Comparison of ENCODE assay signal across 8 cellular contexts in the genomic region with DNA sequence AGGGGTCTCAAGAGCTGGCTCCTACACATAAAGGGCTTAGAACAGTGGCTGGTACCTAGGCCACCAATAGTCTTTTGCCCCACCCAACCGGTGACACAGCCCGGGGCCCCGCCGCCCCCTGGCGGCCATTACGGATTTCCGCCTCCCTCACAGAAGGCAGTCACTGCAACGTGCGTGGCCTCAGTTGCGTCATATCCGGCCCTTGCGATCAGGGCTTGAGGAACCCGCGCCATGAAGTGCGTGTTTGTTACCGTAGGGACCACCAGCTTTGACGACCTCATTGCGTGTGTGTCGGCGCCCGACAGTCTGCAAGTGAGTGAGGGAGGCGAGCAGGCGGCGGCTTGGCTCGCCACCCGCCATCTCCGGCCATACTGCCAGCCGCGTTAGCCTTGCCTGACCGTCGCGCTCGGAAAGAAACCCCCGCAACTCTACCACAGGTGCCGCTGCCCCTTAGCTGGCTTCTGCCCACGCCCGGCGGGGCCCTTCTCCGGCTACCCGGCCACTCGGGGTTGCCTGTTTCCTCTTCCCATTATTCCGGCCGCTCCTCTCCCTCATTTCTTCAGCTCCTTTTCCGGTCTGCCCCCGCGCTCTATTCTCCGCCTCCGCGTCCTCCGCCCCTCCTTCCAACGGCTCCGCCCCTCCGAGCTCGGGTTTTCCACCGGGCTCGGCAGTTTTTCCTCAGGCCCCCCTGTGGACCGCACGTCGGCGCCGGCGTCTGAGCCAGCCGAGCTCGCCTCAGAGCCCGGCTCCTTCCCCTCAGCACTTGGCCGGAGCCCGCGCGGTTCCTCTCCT. TPM values are rescaled to one million over a fixed set of nuclear protein-coding genes. Genes with fewer than 3 reads are reported as not detected.
DNase-seq lines count a peak whose midpoint lies in the region; ATAC-seq and TF ChIP-seq lines count a peak whose summit lies in the region.

Gene ALG13, plus strand, starts transcription at position 183 of the 792 bp plus-strand sequence. Its CDS starts 49 bp downstream, at position 232.

- no peaks in the 10 kb centered on the region for H4K20me1 ChIP-seq in GM23338 (replicated peaks; ENCODE audit: insufficient read depth)

- H3K4me3 ChIP-seq in GM23338, result peak within 1 kb of the TSS; percentile 85

- peaks cover 25% of the 10 kb centered on the region for H3K79me2 ChIP-seq in GM23338 (replicated peaks; ENCODE audit: insufficient read depth)

- peak; percentile 91 for ATAC-seq in GM23338
- ATAC-seq in naive B cell (ENCODE audit: low read depth in 2 of 2), result peak; percentile 87 to 91
- ATAC-seq in stimulated activated memory B cell treated with anti-CD40 and anti-IgM and Interleukin-4, amounts not matched to agents 10 μg/mL and 1 μg/mL and 100 μg/mL, for 72 hours, result peak; percentile 98

- peak; percentile 64 to 66 for TF ChIP-seq CTCF in GM23338 (conservative IDR thresholded peaks at IDR 0.05; ENCODE audit: low read depth in 2 of 2)

- H3K27me3 Mint-ChIP-seq in GM23338 (ENCODE audit: insufficient read depth, low read depth, poor library complexity), result peaks cover 4% of the 10 kb centered on the region
- no peaks in the 10 kb centered on the region for H3K27me3 Mint-ChIP-seq in naive B cell
- H3K27me3 Mint-ChIP-seq in stimulated activated memory B cell treated with anti-CD40 and anti-IgM and Interleukin-4, amounts not matched to agents 10 μg/mL and 1 μg/mL and 100 μg/mL, for 72 hours, result no peaks in the 10 kb centered on the region

- no peaks in the 10 kb centered on the region for H3F3A ChIP-seq in GM23338 (replicated peaks; ENCODE audit: low read depth)

- peaks cover 5% of the 10 kb centered on the region; the same call in 1 of the 2 replicates for H3K4me1 ChIP-seq in GM23338 (ENCODE audit: insufficient read depth)

- peaks cover 37% of the 10 kb centered on the region for H3K36me3 Mint-ChIP-seq in GM23338 (ENCODE audit: low read depth)
- H3K36me3 Mint-ChIP-seq in naive B cell, result peaks cover 0 to 13% of the 10 kb centered on the region in 2 donors
- H3K36me3 Mint-ChIP-seq in stimulated activated memory B cell treated with anti-CD40 and anti-IgM and Interleukin-4, amounts not matched to agents 10 μg/mL and 1 μg/mL and 100 μg/mL, for 72 hours, result peaks cover 12% of the 10 kb centered on the region

- H3K4me1 Mint-ChIP-seq in GM23338 (peaks cover 10% of the 10 kb centered on the region; the same call in 2 of the 3 replicates), naive B cell (peaks cover 13 to 40% (median 16%) of the 10 kb centered on the region in 3 donors)
- peaks cover 23% of the 10 kb centered on the region for H3K4me1 Mint-ChIP-seq in stimulated activated memory B cell treated with anti-CD40 and anti-IgM and Interleukin-4, amounts not matched to agents 10 μg/mL and 1 μg/mL and 100 μg/mL, for 72 hours

- peak within 1 kb of the TSS; percentile 85 for H3K4me3 Mint-ChIP-seq in GM23338
- peak within 1 kb of the TSS; percentile 89 to 99 (median 95) for H3K4me3 Mint-ChIP-seq in naive B cell
- peak within 1 kb of the TSS; percentile 89 for H3K4me3 Mint-ChIP-seq in stimulated activated memory B cell treated with anti-CD40 and anti-IgM and Interleukin-4, amounts not matched to agents 10 μg/mL and 1 μg/mL and 100 μg/mL, for 72 hours

- H2AFZ ChIP-seq in GM23338, result no peak within 1 kb of the TSS

- H3K4me2 ChIP-seq in GM23338, result peak within 1 kb of the TSS; percentile 94

- H3K36me3 ChIP-seq in GM23338 (ENCODE audit: insufficient read depth), result peaks cover 8% of the 10 kb centered on the region

- H3K9me2 ChIP-seq in GM23338 (ENCODE audit: insufficient read depth), result no peaks in the 10 kb centered on the region

- H3K9me3 Mint-ChIP-seq in GM23338 (no peaks in the 10 kb centered on the region; the same call in 2 of the 3 replicates), naive B cell (peaks cover 0 to 5% (median 0%) of the 10 kb centered on the region in 7 donors)
- H3K9me3 Mint-ChIP-seq in stimulated activated memory B cell treated with anti-CD40 and anti-IgM and Interleukin-4, amounts not matched to agents 10 μg/mL and 1 μg/mL and 100 μg/mL, for 72 hours, result no peaks in the 10 kb centered on the region

- peak; percentile 86 for DNase-seq in EL
- DNase-seq in GM23338 (ENCODE audit: low spot score), result peak; percentile 85
- peak; percentile 84 for DNase-seq in LHCN-M2 (ENCODE audit: low read depth)
- DNase-seq in RPMI7951 (ENCODE audit: low read depth), result peak; percentile 82
- peak; percentile 72 to 81 for DNase-seq in activated T-helper 1 cell treated with anti-CD3 and anti-CD28 coated beads, Interleukin-2, amount 50 U/mL, for 16 hours (ENCODE audit: low read depth in 1 of 2, low spot score in 1 of 2)
- DNase-seq in fibroblast of gingiva (ENCODE audit: low read depth), result peak; percentile 92
- peak; percentile 89 for DNase-seq in naive B cell

- H3K27ac Mint-ChIP-seq in GM23338 (peak within 1 kb of the TSS; percentile 96), naive B cell (peak within 1 kb of the TSS; percentile 99 to 100 (median 100))
- peak within 1 kb of the TSS; percentile 98 for H3K27ac Mint-ChIP-seq in stimulated activated memory B cell treated with anti-CD40 and anti-IgM and Interleukin-4, amounts not matched to agents 10 μg/mL and 1 μg/mL and 100 μg/mL, for 72 hours

- H3K27me3 ChIP-seq in GM23338 (ENCODE audit: insufficient read depth), result no peaks in the 10 kb centered on the region

- H3K27ac ChIP-seq in GM23338 (ENCODE audit: low read depth), result peak within 1 kb of the TSS; percentile 95

TF ChIP-seq in GM23338, 12 proteins besides CTCF, POLR2A, EP300 and RAD21:
- TF ChIP-seq EZH2phosphoT487 (IDR thresholded peaks at IDR 0.05; ENCODE audit: unreplicated experiment) (no peak), CREB1 (CRISPR knock-in tag; IDR thresholded peaks at IDR 0.05; ENCODE audit: low read depth) (peak; percentile 89), STAT1 (IDR thresholded peaks at IDR 0.05; ENCODE audit: unreplicated experiment) (no peak), POLR2AphosphoS5 (IDR thresholded peaks at IDR 0.05; ENCODE audit: low read depth) (peak; percentile 63), ZNF331 (CRISPR knock-in tag; IDR thresholded peaks at IDR 0.05; ENCODE audit: low read depth) (no peak), REST (IDR thresholded peaks at IDR 0.05; ENCODE audit: unreplicated experiment) (no peak), EZH2 (IDR thresholded peaks at IDR 0.05; ENCODE audit: low read depth, unreplicated experiment) (no peak), NANOG (IDR thresholded peaks at IDR 0.05; ENCODE audit: borderline replicate concordance) (0 out of 2 replicates have a peak, but pooled peaks have one; percentile 6)
- TF ChIP-seq, protein P1, sequence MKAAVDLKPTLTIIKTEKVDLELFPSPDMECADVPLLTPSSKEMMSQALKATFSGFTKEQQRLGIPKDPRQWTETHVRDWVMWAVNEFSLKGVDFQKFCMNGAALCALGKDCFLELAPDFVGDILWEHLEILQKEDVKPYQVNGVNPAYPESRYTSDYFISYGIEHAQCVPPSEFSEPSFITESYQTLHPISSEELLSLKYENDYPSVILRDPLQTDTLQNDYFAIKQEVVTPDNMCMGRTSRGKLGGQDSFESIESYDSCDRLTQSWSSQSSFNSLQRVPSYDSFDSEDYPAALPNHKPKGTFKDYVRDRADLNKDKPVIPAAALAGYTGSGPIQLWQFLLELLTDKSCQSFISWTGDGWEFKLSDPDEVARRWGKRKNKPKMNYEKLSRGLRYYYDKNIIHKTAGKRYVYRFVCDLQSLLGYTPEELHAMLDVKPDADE (IDR thresholded peaks at IDR 0.05), result 0 out of 2 replicates have a peak, but pooled peaks have one; percentile 26

RNA-seq across cellular contexts. Expression of gene ALG13, which starts in this region (rescaled TPM):
- total RNA-seq in GM23338 (2014; rRNA removed; shearing (Covaris generic)), result 54.2 and 54.8 TPM in 2 replicates
- polyA plus RNA-seq in GM23338 (2016; fragmentation: Nextera tagmentation; extraction: Ambion mirVana), result 57.6 and 58.7 TPM in 2 replicates
- total RNA-seq in LHCN-M2 (2014; rRNA removed), result 32.5 and 49.4 TPM in 2 replicates
- polyA plus RNA-seq in LHCN-M2 (2012), result 19.4 TPM
- 36.2 and 36.4 TPM in 2 replicates for total RNA-seq in RPMI7951 (2014; rRNA removed; shearing (Covaris generic))
- polyA plus RNA-seq in naive B cell (ENCODE audit: low read depth in 6 of 6), result 100 to 1,000 TPM in 3 of 6 donors, 10 to 100 TPM in 3; 77.9 to 139 (median 94.1) TPM

Comparison
In these comparisons a context has a peak if more than half of its experiments do, and no peak if none do; other contexts are left out.
1. Peak in every context shown above with its lines: DNase-seq, ATAC-seq, H3K4me3 ChIP-seq and H3K27ac ChIP-seq.